Comparison of ENCODE assay signal across 1 cellular context in the genomic region with DNA sequence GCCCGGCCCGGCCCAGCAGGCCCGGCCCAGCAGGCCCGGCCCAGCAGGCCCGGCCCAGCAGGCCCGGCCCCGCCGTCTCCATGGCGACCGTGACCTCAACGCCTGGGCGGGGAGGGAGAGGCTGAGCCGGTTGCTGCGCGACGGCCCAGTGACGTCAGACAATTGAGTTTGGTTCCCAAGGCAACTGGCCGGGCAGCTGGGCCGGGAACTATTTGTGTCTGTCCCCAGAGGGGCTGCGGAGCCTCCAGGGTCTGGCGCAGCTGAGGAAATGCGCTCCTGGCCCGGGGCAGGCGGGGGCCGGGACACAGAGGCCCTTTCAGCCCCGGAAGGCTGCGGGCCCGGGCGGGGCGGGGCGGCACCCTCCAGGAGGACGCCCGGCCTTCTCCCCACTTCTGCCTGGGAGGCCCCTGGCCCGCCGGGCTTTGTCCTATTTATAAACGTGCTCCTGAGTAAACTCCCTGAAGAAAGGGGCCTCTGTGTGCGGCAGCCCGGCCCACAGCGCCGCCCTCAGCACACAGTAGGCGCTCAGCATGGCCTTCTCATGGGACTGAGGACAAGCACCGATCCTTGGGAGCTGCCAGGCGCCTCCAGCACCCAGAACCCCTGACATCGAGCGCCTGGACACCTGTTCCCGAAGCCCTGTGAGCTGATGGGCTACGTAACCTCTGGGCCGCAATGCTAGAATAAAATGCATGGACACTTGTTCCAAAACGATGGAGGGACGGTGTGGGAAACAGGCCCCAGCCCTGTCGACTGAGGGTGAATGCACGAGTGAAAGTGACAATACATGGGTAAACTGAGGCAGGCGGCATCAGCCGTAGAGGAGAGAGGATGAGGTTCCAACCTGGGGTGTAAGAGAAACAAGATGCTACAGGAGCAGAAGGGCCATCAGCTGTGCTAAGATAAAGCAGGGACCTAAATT.
TF ChIP-seq lines count a peak whose summit lies in the region.

No MANE protein-coding gene starts in this region.

TF ChIP-seq in H1, 55 proteins besides CTCF, POLR2A, EP300 and RAD21:
- TF ChIP-seq BRCA1 (IDR thresholded peaks at IDR 0.05; ENCODE audit: low read depth, low read length) (no peak), SP1 (IDR thresholded peaks at IDR 0.05; ENCODE audit: low read depth, low read length) (0 out of 2 replicates have a peak, but pooled peaks have one; percentile 10), RFX5 (IDR thresholded peaks at IDR 0.05; ENCODE audit: borderline replicate concordance, low read depth, low read length) (peak; percentile 32; the same call in 1 of the 2 replicates), SRF (IDR thresholded peaks at IDR 0.05; ENCODE audit: low read depth, low read length) (no peak), KDM5A (IDR thresholded peaks at IDR 0.05; ENCODE audit: low read length) (no peak), TBP (IDR thresholded peaks at IDR 0.05; ENCODE audit: low read depth, low read length) (peak; percentile 60), SIN3A (conservative IDR thresholded peaks at IDR 0.05 in 1 of 2, IDR thresholded peaks at IDR 0.05 in 1 of 2; ENCODE audit: low read depth in 1 of 2, low read length in 2 of 2) (peak in 1 of 2 experiments; percentile 96; a peak in 1 of 4 replicates), EGR1 (IDR thresholded peaks at IDR 0.05; ENCODE audit: borderline replicate concordance, low read depth, low read length) (no peak), CBX5 (IDR thresholded peaks at IDR 0.05; ENCODE audit: low read depth, low read length) (no peak), JUND (IDR thresholded peaks at IDR 0.05; ENCODE audit: low read length) (peak; percentile 54; the same call in 1 of the 2 replicates), EZH2 (IDR thresholded peaks at IDR 0.05; ENCODE audit: low read depth, low read length, severe bottlenecking) (no peak), KDM4A (IDR thresholded peaks at IDR 0.05; ENCODE audit: low read depth, low read length, severe bottlenecking) (no peak), NANOG (IDR thresholded peaks at IDR 0.05; ENCODE audit: insufficient read depth, low read depth, low read length, poor library complexity, severe bottlenecking) (no peak), TAF1 (IDR thresholded peaks at IDR 0.05; ENCODE audit: low read depth, low read length) (peak; percentile 78), HDAC6 (IDR thresholded peaks at IDR 0.05; ENCODE audit: low read depth, low read length) (no peak), SP4 (IDR thresholded peaks at IDR 0.05; ENCODE audit: low read length) (no peak), TCF12 (IDR thresholded peaks at IDR 0.05; ENCODE audit: low read depth, low read length) (peak; percentile 58; the same call in 1 of the 2 replicates), GTF2F1 (IDR thresholded peaks at IDR 0.05; ENCODE audit: borderline replicate concordance, low read depth, low read length) (no peak), SUZ12 (IDR thresholded peaks at IDR 0.05; ENCODE audit: low read length) (no peak), JUN (IDR thresholded peaks at IDR 0.05; ENCODE audit: low read depth, low read length) (no peak), CREB1 (IDR thresholded peaks at IDR 0.05) (peak; percentile 93), POU5F1 (IDR thresholded peaks at IDR 0.05; ENCODE audit: low read depth, low read length) (no peak), NRF1 (IDR thresholded peaks at IDR 0.05; ENCODE audit: low read depth, low read length) (no peak), ASH2L (IDR thresholded peaks at IDR 0.05; ENCODE audit: low read length) (peak; percentile 19), FOSL1 (IDR thresholded peaks at IDR 0.05; ENCODE audit: insufficient read depth, low read depth, low read length) (no peak), BACH1 (IDR thresholded peaks at IDR 0.05; ENCODE audit: low read length) (no peak), HDAC2 (IDR thresholded peaks at IDR 0.05; ENCODE audit: borderline replicate concordance in 1 of 2, low read depth in 2 of 2, low read length in 2 of 2) (no peak), CTBP2 (IDR thresholded peaks at IDR 0.05; ENCODE audit: borderline replicate concordance, insufficient read depth, insufficient read length, low read length) (no peak)
- TF ChIP-seq, protein P1, sequence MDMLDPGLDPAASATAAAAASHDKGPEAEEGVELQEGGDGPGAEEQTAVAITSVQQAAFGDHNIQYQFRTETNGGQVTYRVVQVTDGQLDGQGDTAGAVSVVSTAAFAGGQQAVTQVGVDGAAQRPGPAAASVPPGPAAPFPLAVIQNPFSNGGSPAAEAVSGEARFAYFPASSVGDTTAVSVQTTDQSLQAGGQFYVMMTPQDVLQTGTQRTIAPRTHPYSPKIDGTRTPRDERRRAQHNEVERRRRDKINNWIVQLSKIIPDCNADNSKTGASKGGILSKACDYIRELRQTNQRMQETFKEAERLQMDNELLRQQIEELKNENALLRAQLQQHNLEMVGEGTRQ (IDR thresholded peaks at IDR 0.05; ENCODE audit: low read length): no peak
- TF ChIP-seq, protein P2, sequence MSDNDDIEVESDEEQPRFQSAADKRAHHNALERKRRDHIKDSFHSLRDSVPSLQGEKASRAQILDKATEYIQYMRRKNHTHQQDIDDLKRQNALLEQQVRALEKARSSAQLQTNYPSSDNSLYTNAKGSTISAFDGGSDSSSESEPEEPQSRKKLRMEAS (IDR thresholded peaks at IDR 0.05): no peak
